8 cellular contexts compared by ENCODE assay signal in genomic region chr3:153927107-153927506, GRCh38.
DNase-seq lines count a peak whose midpoint lies in the region; ATAC-seq and TF ChIP-seq lines count a peak whose summit lies in the region.

No MANE protein-coding gene starts in this region.

- TF ChIP-seq CTCF in AG04449 (IDR thresholded peaks at IDR 0.05; ENCODE audit: insufficient read depth, low read length, missing control alignments) (no peak), fibroblast of villous mesenchyme (IDR thresholded peaks at IDR 0.05; ENCODE audit: insufficient read depth, low read depth, low read length) (no peak), GM13976 (IDR thresholded peaks at IDR 0.05; ENCODE audit: borderline replicate concordance, control extremely low read depth, extremely low read depth, insufficient read depth, missing control alignments) (no peak)

- DNase-seq in AG04449 (ENCODE audit: low read depth, low spot score): peak; percentile 10
- DNase-seq in NCI-H524 (lab: John Stamatoyannopoulos, UW): peak; percentile 26 to 58
- peak; percentile 58 for DNase-seq in fibroblast of villous mesenchyme (ENCODE audit: low read depth)
- no peak for DNase-seq in NCI-H510A (lab: John Stamatoyannopoulos, UW)
- DNase-seq in erythroblast (lab: John Stamatoyannopoulos, UW): no peak
- DNase-seq in GM13976 (ENCODE audit: low spot score): no peak
- no peak for DNase-seq in activated CD4-positive, alpha-beta T cell treated with anti-CD3 and anti-CD28 coated beads, Interleukin-2, amount 50 U/mL, for 4 hours

- POLR2A ChIA-PET in AG04449 (lab: Yijun Ruan, JAX): no interaction called here

- CTCF ChIA-PET in AG04449 (lab: Yijun Ruan, JAX): no interaction called here

- in situ Hi-C loops in GM13976 (cut with MboI; ENCODE audit: low sequenced_read_pairs, unreplicated experiment): no loop called here

- TF ChIP-seq POLR2A in erythroblast (IDR thresholded peaks at IDR 0.05; ENCODE audit: low read length): no peak

- H3K4me3 ChIP-seq in AG04449 (ENCODE audit: low read depth, low read length) (no peak overlapping the region), fibroblast of villous mesenchyme (ENCODE audit: low read depth, low read length) (no peak overlapping the region)

- ATAC-seq in GM19452 (IDR thresholded peaks at IDR 0.05; ENCODE audit: unreplicated experiment): peak; percentile 67

Comparison
In these comparisons a context has a peak if more than half of its experiments do, and no peak if none do; other contexts are left out.
1. DNase-seq: peak in AG04449 (single experiment), NCI-H524 (2 of 2) and fibroblast of villous mesenchyme (single experiment); none in NCI-H510A (single experiment), erythroblast (0 of 2), GM13976 (single experiment) and activated CD4-positive, alpha-beta T cell treated with anti-CD3 and anti-CD28 coated beads, Interleukin-2, amount 50 U/mL, for 4 hours (0 of 2).